13 cellular contexts compared by ENCODE assay signal in genomic region chr7:4689668-4690067, GRCh38. TPM values are rescaled to one million over a fixed set of nuclear protein-coding genes. Genes with fewer than 3 reads are reported as not detected.
DNase-seq lines count a peak whose midpoint lies in the region; ATAC-seq, FAIRE-seq and TF ChIP-seq lines count a peak whose summit lies in the region.
"Had no signal": no experiment of that assay in that cellular context is flagged by ENCODE, and none has a peak within 500 bp of the region (broad histone marks: within the 10 kb centered on the region; RNA-seq: fewer than 3 reads in every experiment).

No MANE protein-coding gene starts in this region.

- WGBS in IMR-90 (ENCODE audit: extremely low coverage in 2 of 2, insufficient read length in 1 of 2), 2 experiments = 88% methylated on average over 8 of the region's 12 CpGs; no CpG with 5 or more reads in 1 of the 2 experiments

- H2BK15ac ChIP-seq in IMR-90 (ENCODE audit: low read depth, low read length) = no peak overlapping the region

- no peak for ATAC-seq in IMR-90 (ENCODE audit: low read depth)
- ATAC-seq: esophagus mucosa had no signal

- no peak for TF ChIP-seq POLR2A in IMR-90 (IDR thresholded peaks at IDR 0.05; ENCODE audit: low read depth, low read length)

- peak overlapping the region; percentile 49 for H3K27ac Mint-ChIP-seq in T-helper 1 cell treated with Interleukin-12 subunit alpha and Interleukin-12 subunit beta and Interleukin-4 antibody, amounts not matched to agents 30 μg/mL and 1 μg/mL, for 36 hours
- peak overlapping the region in 2 of 6 donors; percentile 22 to 25 for H3K27ac Mint-ChIP-seq in immature natural killer cell

- no peaks in the 10 kb centered on the region for H3K9me3 ChIP-seq in IMR-90 (ENCODE audit: control insufficient read depth, insufficient read depth, low read length)
- no peaks in the 10 kb centered on the region for H3K9me3 ChIP-seq in keratinocyte (ENCODE audit: control insufficient read depth, low read depth, low read length)
- no peaks in the 10 kb centered on the region for H3K9me3 ChIP-seq in tibial artery
- H3K9me3 ChIP-seq: tibial nerve had no signal

- peak overlapping the region; percentile 7; the same call in 1 of the 2 replicates for H3K23ac ChIP-seq in IMR-90 (ENCODE audit: low read depth, low read length)

- no peak for TF ChIP-seq CTCF in IMR-90 (conservative IDR thresholded peaks at IDR 0.05; ENCODE audit: low read depth, low read length)
- TF ChIP-seq CTCF in keratinocyte (optimal IDR thresholded peaks at IDR 0.05 in 1 of 3, IDR thresholded peaks at IDR 0.05 in 1 of 3, conservative IDR thresholded peaks at IDR 0.05 in 1 of 3; ENCODE audit: extremely low read depth in 1 of 3, insufficient read depth in 2 of 3, low read length in 3 of 3) = no peak
- no peak for TF ChIP-seq CTCF in tibial artery (IDR thresholded peaks at IDR 0.05)

- no peak overlapping the region for H3K27ac ChIP-seq in IMR-90 (ENCODE audit: insufficient read depth, low read length)
- H3K27ac ChIP-seq in keratinocyte (ENCODE audit: control insufficient read depth, insufficient read depth, low read length) = no peak overlapping the region
- H3K27ac ChIP-seq in tibial artery = peak overlapping the region; percentile 39 to 62
- H3K27ac ChIP-seq: cardiac muscle cell had no signal

- no TSS peak for BruUV-seq in IMR-90 (replicated peaks; lab: Mats Ljungman, UMichigan)

- H3K4me3 ChIP-seq in IMR-90 (ENCODE audit: insufficient read depth, low read depth, low read length) = no peak overlapping the region
- no peak overlapping the region for H3K4me3 ChIP-seq in keratinocyte (ENCODE audit: control insufficient read depth in 2 of 3, extremely low read depth in 1 of 3, insufficient read depth in 2 of 3, low read depth in 1 of 3, low read length in 3 of 3)
- peak overlapping the region; percentile 37 to 40 for H3K4me3 ChIP-seq in tibial artery
- H3K4me3 ChIP-seq: cardiac muscle cell had no signal

- intact Hi-C loops in IMR-90 (cut with micrococcal nuclease) (no loop called here), tibial artery (cut with DNase I; ENCODE audit: low total_unique reads) (loop anchor here (5.0 kb wide), 1 partner anchor 33 kb away; no protein-coding TSS in a partner anchor)

- H2AFZ ChIP-seq in IMR-90 (replicated peaks; ENCODE audit: low read length, poor library complexity) (no peak overlapping the region), keratinocyte (ENCODE audit: control insufficient read depth, low read length) (no peak overlapping the region)

- H2BK20ac ChIP-seq in IMR-90 (ENCODE audit: low read depth, low read length) = no peak overlapping the region

- no peak overlapping the region for H3K9ac ChIP-seq in IMR-90 (ENCODE audit: low read depth, low read length)
- H3K9ac ChIP-seq in keratinocyte (ENCODE audit: control insufficient read depth, extremely low read depth, insufficient read depth, low read length) = peak overlapping the region; percentile 16

- H3K27me3 Mint-ChIP-seq in T-helper 1 cell treated with Interleukin-12 subunit alpha and Interleukin-12 subunit beta and Interleukin-4 antibody, amounts not matched to agents 30 μg/mL and 1 μg/mL, for 36 hours (ENCODE audit: low read depth) = no peaks in the 10 kb centered on the region
- H3K27me3 Mint-ChIP-seq in immature natural killer cell (ENCODE audit: low read depth in 3 of 3) = no peaks in the 10 kb centered on the region

- H4K20me1 ChIP-seq in IMR-90 (ENCODE audit: insufficient read depth, low read length) = peaks cover 78% of the 10 kb centered on the region
- peaks cover 4% of the 10 kb centered on the region for H4K20me1 ChIP-seq in keratinocyte (ENCODE audit: control insufficient read depth, extremely low read depth, insufficient read depth, low read length)

- H3K18ac ChIP-seq in IMR-90 (ENCODE audit: low read depth, low read length) = no peak overlapping the region; the same call in 1 of the 2 replicates

- no peak overlapping the region for H2AK9ac ChIP-seq in IMR-90 (replicated peaks; ENCODE audit: low read depth, low read length, poor library complexity)

- peaks cover 6% of the 10 kb centered on the region for H3K36me3 Mint-ChIP-seq in T-helper 1 cell treated with Interleukin-12 subunit alpha and Interleukin-12 subunit beta and Interleukin-4 antibody, amounts not matched to agents 30 μg/mL and 1 μg/mL, for 36 hours (ENCODE audit: low read depth)
- no peaks in the 10 kb centered on the region for H3K36me3 Mint-ChIP-seq in immature natural killer cell

- DNase-seq in T-helper 1 cell (no peak), IMR-90 (no peak), keratinocyte (ENCODE audit: low read depth, low spot score) (no peak), tibial artery (no peak), amygdala (lab: John Stamatoyannopoulos, UW) (no peak), NCI-H2227 treated with DMSO at 0.1 percent for 48 hours (lab: John Stamatoyannopoulos, UW) (no peak), immature natural killer cell (no peak)
- DNase-seq: NCI-H187 treated with DMSO at 0.1 percent for 48 hours; stimulated activated CD4-positive, alpha-beta T cell treated with anti-CD3 and anti-CD28 coated beads, Interleukin-4, amount 100 ng/mL, for 24 hours had no signal

- no peak for FAIRE-seq in keratinocyte (lab: Jason Lieb, UNC)

- H3K79me2 ChIP-seq in keratinocyte (ENCODE audit: control insufficient read depth, insufficient read depth, low read length) = peaks cover 97% of the 10 kb centered on the region

- H3K56ac ChIP-seq in IMR-90 (ENCODE audit: extremely low read depth, insufficient read depth, low read length) = no peak overlapping the region

- H3K9me1 ChIP-seq in IMR-90 (ENCODE audit: insufficient read depth, low read length) (peaks cover 5% of the 10 kb centered on the region), keratinocyte (ENCODE audit: control insufficient read depth, extremely low read depth, insufficient read depth, low read length) (peaks cover under 1% of the 10 kb centered on the region)

- peak overlapping the region; percentile 29; the same call in 1 of the 2 replicates for H3K4ac ChIP-seq in IMR-90 (ENCODE audit: low read depth, low read length)

- no peak overlapping the region for H2BK120ac ChIP-seq in IMR-90 (ENCODE audit: low read depth, low read length)

- peaks cover 11 to 76% of the 10 kb centered on the region in 2 experiments; a peak in 2 of 4 replicates for H3K79me1 ChIP-seq in IMR-90 (ENCODE audit: low read depth in 1 of 2, low read length in 2 of 2)

- CTCF ChIA-PET in IMR-90 (lab: Yijun Ruan, JAX) = no interaction called here

- H2AK5ac ChIP-seq in IMR-90 (ENCODE audit: low read depth, low read length) = peak overlapping the region; percentile 21; the same call in 1 of the 2 replicates

- H3K4me2 ChIP-seq in IMR-90 (ENCODE audit: low read depth, low read length) (no peak overlapping the region), keratinocyte (ENCODE audit: control insufficient read depth, extremely low read depth, insufficient read depth, low read depth, low read length) (peak overlapping the region; percentile 63)

- H3K4me1 ChIP-seq in IMR-90 (ENCODE audit: control insufficient read depth, insufficient read depth, low read length) (peaks cover 20% of the 10 kb centered on the region), keratinocyte (ENCODE audit: control insufficient read depth, extremely low read depth, insufficient read depth, low read length) (peaks cover 24% of the 10 kb centered on the region), tibial artery (peaks cover 0 to 97% (median 69%) of the 10 kb centered on the region in 4 donors)

- H2BK5ac ChIP-seq in IMR-90 (ENCODE audit: low read depth, low read length, poor library complexity, severe bottlenecking) = no peak overlapping the region

- no peak overlapping the region for H3K14ac ChIP-seq in IMR-90 (replicated peaks; ENCODE audit: low read depth, low read length)

- no peak overlapping the region for H3K4me3 Mint-ChIP-seq in T-helper 1 cell treated with Interleukin-12 subunit alpha and Interleukin-12 subunit beta and Interleukin-4 antibody, amounts not matched to agents 30 μg/mL and 1 μg/mL, for 36 hours
- H3K4me3 Mint-ChIP-seq in immature natural killer cell = no peak overlapping the region

- no peak overlapping the region for H4K91ac ChIP-seq in IMR-90 (ENCODE audit: insufficient read depth, low read depth, low read length)

- dilution Hi-C loops in IMR-90 (cut with HindIII; ENCODE audit: low sequenced_read_pairs, unreplicated experiment) = no loop called here
- dilution Hi-C loops in keratinocyte (cut with MboI; ENCODE audit: extremely low pct_ligation_motif_present, low sequenced_read_pairs) = no loop called here

- POLR2A ChIA-PET in IMR-90 (lab: Charles Lee; ENCODE audit: unreplicated experiment) = no interaction called here

- H3K9me3 Mint-ChIP-seq in T-helper 1 cell treated with Interleukin-12 subunit alpha and Interleukin-12 subunit beta and Interleukin-4 antibody, amounts not matched to agents 30 μg/mL and 1 μg/mL, for 36 hours = no peaks in the 10 kb centered on the region
- H3K9me3 Mint-ChIP-seq in immature natural killer cell = peaks cover 0 to 2% (median 0%) of the 10 kb centered on the region in 6 donors

- no peak for TF ChIP-seq RAD21 in IMR-90 (IDR thresholded peaks at IDR 0.05; ENCODE audit: low read length)

- H4K5ac ChIP-seq in IMR-90 (ENCODE audit: low read depth, low read length) = no peak overlapping the region

- in situ Hi-C loops in IMR-90 (cut with MboI; ENCODE audit: low sequenced_read_pairs) = no loop called here

- H3K27me3 ChIP-seq in IMR-90 (ENCODE audit: control insufficient read depth, insufficient read depth, low read length) = no peaks in the 10 kb centered on the region
- H3K27me3 ChIP-seq in keratinocyte (ENCODE audit: control insufficient read depth, extremely low read depth, insufficient read depth, low read length) = no peaks in the 10 kb centered on the region
- H3K27me3 ChIP-seq in tibial artery = no peaks in the 10 kb centered on the region
- H3K27me3 ChIP-seq: cardiac muscle cell, tibial nerve had no signal

- peaks cover 17% of the 10 kb centered on the region for H3K4me1 Mint-ChIP-seq in T-helper 1 cell treated with Interleukin-12 subunit alpha and Interleukin-12 subunit beta and Interleukin-4 antibody, amounts not matched to agents 30 μg/mL and 1 μg/mL, for 36 hours (ENCODE audit: low read depth)
- peaks cover 75 to 90% of the 10 kb centered on the region in 2 donors for H3K4me1 Mint-ChIP-seq in immature natural killer cell

- H3K36me3 ChIP-seq in IMR-90 (ENCODE audit: control insufficient read depth, insufficient read depth, low read length) (peaks cover 11% of the 10 kb centered on the region), keratinocyte (ENCODE audit: control insufficient read depth in 2 of 2, extremely low read depth in 1 of 2, insufficient read depth in 2 of 2, low read length in 2 of 2) (peaks cover 0 to 3% of the 10 kb centered on the region in 2 experiments), tibial artery (no peaks in the 10 kb centered on the region)
- H3K36me3 ChIP-seq: cardiac muscle cell, tibial nerve had no signal

- no peak overlapping the region for H4K8ac ChIP-seq in IMR-90 (ENCODE audit: low read depth in 2 of 2, low read length in 2 of 2)

RNA-seq across cellular contexts. Expression of gene FOXK1, which starts 7.6 kb away (rescaled TPM):
- 4.3 and 5.0 TPM in 2 replicates for total RNA-seq in IMR-90 (2012; rRNA removed)
- polyA plus RNA-seq in IMR-90 (2012; rRNA removed) (8.8 TPM in 2 replicates), keratinocyte (4.0 to 9.6 TPM (median 4.4 TPM) in 3 replicates), immature natural killer cell (1 to 10 TPM; 1.1 to 3.4 (median 1.5) TPM)
- 6.7 and 6.8 TPM in 2 replicates for polyA plus RNA-seq in IMR-90 (2012; cell fraction: cytosol; rRNA removed)
- polyA plus RNA-seq in IMR-90 (2012; cell fraction: nucleus; rRNA removed; ENCODE audit: low replicate concordance) = 18.7 and 30.1 TPM in 2 replicates
- 2.9 TPM for polyA plus RNA-seq in keratinocyte (2011; ENCODE audit: low read depth)
- 3.9 and 5.8 TPM in 2 replicates for polyA plus RNA-seq in keratinocyte (2011; cell fraction: cytosol; rRNA removed)
- polyA plus RNA-seq in keratinocyte (2011; cell fraction: nucleus; rRNA removed) = 24.7 and 28.6 TPM in 2 replicates
- polyA plus RNA-seq in keratinocyte (2012; ENCODE audit: low replicate concordance) = 8.4 and 13.3 TPM in 2 replicates
- polyA minus RNA-seq in keratinocyte = 11.9 to 34.8 TPM (median 13.2 TPM) in 3 replicates
- polyA minus RNA-seq in keratinocyte (2011; cell fraction: cytosol; rRNA and poly(A)+ RNA removed) = 25.7 TPM
- 33.9 and 37.3 TPM in 2 replicates for polyA minus RNA-seq in keratinocyte (2011; cell fraction: nucleus; rRNA and poly(A)+ RNA removed)

Comparison
In these comparisons a context has a peak if more than half of its experiments do, and no peak if none do; other contexts are left out.
1. H3K27ac ChIP-seq: peak in tibial artery (2 of 2); none in IMR-90 (single experiment) and keratinocyte (single experiment).
2. H3K4me3 ChIP-seq: peak in tibial artery (2 of 2); none in IMR-90 (single experiment) and keratinocyte (0 of 3).